In genomic region chr1:171801395-171801990, GRCh38 we compare ENCODE assay signal across 9 cellular contexts. TPM values are rescaled to one million over a fixed set of nuclear protein-coding genes. Genes with fewer than 3 reads are reported as not detected.
DNase-seq lines count a peak whose midpoint lies in the region; ATAC-seq and TF ChIP-seq lines count a peak whose summit lies in the region.
"Had no signal": no experiment of that assay in that cellular context is flagged by ENCODE, and none has a peak within 500 bp of the region (broad histone marks: within the 10 kb centered on the region; RNA-seq: fewer than 3 reads in every experiment).

No MANE protein-coding gene starts in this region.

- H3K27ac Mint-ChIP-seq in endodermal cell (peak overlapping the region; percentile 72), mesothelial cell of epicardium (no peak overlapping the region)

- 30 to 32% methylated on average over 2 to 3 of the region's 3 CpGs for WGBS in endodermal cell (ENCODE audit: insufficient coverage in 1 of 2, insufficient read length in 1 of 2), 2 experiments

- intact Hi-C loops in OCI-LY7 (cut with micrococcal nuclease; ENCODE audit: unreplicated experiment): loop anchor here (1.0 kb wide), 2 partner anchors 156 to 184 kb away; no protein-coding TSS in a partner anchor

- TF ChIP-seq CTCF in OCI-LY7 (conservative IDR thresholded peaks at IDR 0.05; ENCODE audit: low read length) (peak; percentile 85), endodermal cell (conservative IDR thresholded peaks at IDR 0.05) (peak; percentile 86), mesothelial cell of epicardium (IDR thresholded peaks at IDR 0.05; ENCODE audit: unreplicated experiment) (peak; percentile 64)

- H3K27me3 Mint-ChIP-seq in endodermal cell (ENCODE audit: insufficient read depth): no peaks in the 10 kb centered on the region
- H3K27me3 Mint-ChIP-seq in mesothelial cell of epicardium (ENCODE audit: low read depth): no peaks in the 10 kb centered on the region

- H3K27ac ChIP-seq in HUES48 (ENCODE audit: low read depth, low read length) (peak overlapping the region; percentile 12), OCI-LY7 (ENCODE audit: low read depth, low read length, poor library complexity, severe bottlenecking) (no peak overlapping the region), endodermal cell (ENCODE audit: low read depth, low read length) (no peak overlapping the region)

- no peaks in the 10 kb centered on the region for H3K9me2 ChIP-seq in OCI-LY7 (ENCODE audit: insufficient read depth, low read length)

- H3K4me1 ChIP-seq in HUES48 (ENCODE audit: control insufficient read depth, insufficient read depth, low read length): peaks cover 16% of the 10 kb centered on the region
- H3K4me1 ChIP-seq in OCI-LY7 (ENCODE audit: insufficient read depth, low read length, poor library complexity, severe bottlenecking): no peaks in the 10 kb centered on the region
- peaks cover 3% of the 10 kb centered on the region for H3K4me1 ChIP-seq in endodermal cell (ENCODE audit: control insufficient read depth, insufficient read depth, low read length)

- CTCF ChIA-PET in OCI-LY7 (lab: Charles Lee; ENCODE audit: unreplicated experiment): interaction anchor here (0.9 to 2.5 kb wide), 2 partner anchors 41 to 184 kb away, joined by 4 to 12 read pairs; no protein-coding TSS in a partner anchor

- H3K9me3 Mint-ChIP-seq in endodermal cell (no peaks in the 10 kb centered on the region), mesothelial cell of epicardium (no peaks in the 10 kb centered on the region)
- H3K9me3 Mint-ChIP-seq: naive thymus-derived CD8-positive, alpha-beta T cell had no signal

- H3K79me2 ChIP-seq in OCI-LY7 (ENCODE audit: insufficient read depth, low read depth, low read length): no peaks in the 10 kb centered on the region

- no peaks in the 10 kb centered on the region for H3K9me3 ChIP-seq in HUES48 (ENCODE audit: control insufficient read depth, insufficient read depth, low read length)
- no peaks in the 10 kb centered on the region for H3K9me3 ChIP-seq in OCI-LY7 (ENCODE audit: low read length)
- no peaks in the 10 kb centered on the region for H3K9me3 ChIP-seq in endodermal cell (ENCODE audit: control insufficient read depth, low read length)

- H3K4me3 Mint-ChIP-seq in endodermal cell (no peak overlapping the region), mesothelial cell of epicardium (no peak overlapping the region)
- H3K4me3 Mint-ChIP-seq: naive thymus-derived CD8-positive, alpha-beta T cell had no signal

- H3K4me1 Mint-ChIP-seq in endodermal cell (peaks cover 22% of the 10 kb centered on the region), mesothelial cell of epicardium (peaks cover 39% of the 10 kb centered on the region)

- no peak overlapping the region for H3K4me3 ChIP-seq in HUES48 (ENCODE audit: low read depth, low read length)
- no peak overlapping the region for H3K4me3 ChIP-seq in OCI-LY7 (ENCODE audit: low read depth, low read length, poor library complexity, severe bottlenecking)
- H3K4me3 ChIP-seq in endodermal cell (ENCODE audit: low read length): no peak overlapping the region

- H3K9ac ChIP-seq in HUES48 (ENCODE audit: low read depth, low read length) (no peak overlapping the region), endodermal cell (ENCODE audit: extremely low read depth, low read length, poor library complexity, severe bottlenecking) (no peak overlapping the region)

- no peak overlapping the region for H2AFZ ChIP-seq in OCI-LY7 (ENCODE audit: low read length)

- no peaks in the 10 kb centered on the region for H3K27me3 ChIP-seq in HUES48 (ENCODE audit: control insufficient read depth, insufficient read depth, low read length)
- H3K27me3 ChIP-seq in endodermal cell (ENCODE audit: control insufficient read depth, insufficient read depth, low read length, poor library complexity, severe bottlenecking): no peaks in the 10 kb centered on the region

- DNase-seq in DMS53 (lab: John Stamatoyannopoulos, UW) (peak; percentile 81), OCI-LY7 (ENCODE audit: low spot score) (peak; percentile 41), endodermal cell (peak; percentile 77), mesothelial cell of epicardium (ENCODE audit: low spot score in 2 of 2, unreplicated experiment in 2 of 2) (no peak), T1000 (lab: John Stamatoyannopoulos, UW) (no peak)
- DNase-seq in stimulated activated CD4-positive, alpha-beta T cell treated with anti-CD3 and anti-CD28 coated beads, Interleukin-4, amount 100 ng/mL, for 24 hours: no peak

- H3K36me3 ChIP-seq in HUES48 (ENCODE audit: control insufficient read depth, insufficient read depth, low read length) (peaks cover 17% of the 10 kb centered on the region), OCI-LY7 (ENCODE audit: insufficient read depth, low read length) (peaks cover 20% of the 10 kb centered on the region), endodermal cell (ENCODE audit: control insufficient read depth, insufficient read depth, low read length) (peaks cover 11% of the 10 kb centered on the region)

- POLR2A ChIA-PET in OCI-LY7 (lab: Charles Lee): interaction anchor here (1.1 to 2.1 kb wide), 2 partner anchors 40 to 65 kb away, joined by 3 to 7 read pairs; no protein-coding TSS in a partner anchor

- no peak for ATAC-seq in HG02973 (IDR thresholded peaks at IDR 0.05; ENCODE audit: unreplicated experiment)
- ATAC-seq: naive thymus-derived CD8-positive, alpha-beta T cell had no signal

- H3K36me3 Mint-ChIP-seq in endodermal cell (ENCODE audit: low read depth) (peaks cover 18% of the 10 kb centered on the region), mesothelial cell of epicardium (peaks cover 5% of the 10 kb centered on the region)

- no peak overlapping the region for H3K4me2 ChIP-seq in OCI-LY7 (ENCODE audit: low read length)

- BruUV-seq in OCI-LY7 (replicated peaks; lab: Mats Ljungman, UMichigan): no TSS peak

- H4K20me1 ChIP-seq in OCI-LY7 (ENCODE audit: insufficient read depth, low read length): no peaks in the 10 kb centered on the region

RNA-seq across cellular contexts. Expression of gene METTL13, which starts 20.0 kb away (rescaled TPM):
- 22.2 and 28.3 TPM in 2 replicates for total RNA-seq in OCI-LY7 (2014; rRNA removed; shearing (Covaris generic))
- total RNA-seq in OCI-LY7 (2022) (27.5 and 35.4 TPM in 2 replicates), endodermal cell (10 to 100 TPM; 32.1 to 38.5 TPM), mesothelial cell of epicardium (27.4 to 32.5 TPM (median 30.2 TPM) in 3 replicates)
- 22.0 TPM for polyA plus RNA-seq in endodermal cell (2013, experiment 1 of 2)
- 16.5 TPM for polyA plus RNA-seq in endodermal cell (2013, experiment 2 of 2)

RNA-seq across cellular contexts. Expression of gene DNM3, which starts 39.8 kb away (rescaled TPM):
- 0.47 and 0.80 TPM in 2 replicates for total RNA-seq in OCI-LY7 (2014; rRNA removed; shearing (Covaris generic))
- 0.30 and 0.61 TPM in 2 replicates for total RNA-seq in OCI-LY7 (2022)
- total RNA-seq in endodermal cell: 1 to 10 TPM in 1 of 2 donors, under 1 TPM in 1; 0.53 to 1.8 TPM
- polyA plus RNA-seq in endodermal cell (2013, experiment 1 of 2): 1.3 TPM
- polyA plus RNA-seq in endodermal cell (2013, experiment 2 of 2): 1.2 TPM
- 4.7 to 5.0 TPM (median 4.9 TPM) in 3 replicates for total RNA-seq in mesothelial cell of epicardium

RNA-seq across cellular contexts. Expression of gene VAMP4, which starts 59.6 kb away (rescaled TPM):
- 3.2 and 3.4 TPM in 2 replicates for total RNA-seq in OCI-LY7 (2014; rRNA removed; shearing (Covaris generic))
- total RNA-seq in OCI-LY7 (2022) (7.7 and 14.2 TPM in 2 replicates), endodermal cell (1 to 10 TPM; 6.2 to 6.9 TPM), mesothelial cell of epicardium (8.1 to 8.5 TPM (median 8.4 TPM) in 3 replicates)
- 11.6 TPM for polyA plus RNA-seq in endodermal cell (2013, experiment 1 of 2)
- 11.1 TPM for polyA plus RNA-seq in endodermal cell (2013, experiment 2 of 2)

Comparison
In these comparisons a context has a peak if more than half of its experiments do, and no peak if none do; other contexts are left out.
1. DNase-seq: peak in DMS53 (single experiment), OCI-LY7 (single experiment) and endodermal cell (single experiment); none in mesothelial cell of epicardium (0 of 2), T1000 (single experiment) and stimulated activated CD4-positive, alpha-beta T cell treated with anti-CD3 and anti-CD28 coated beads, Interleukin-4, amount 100 ng/mL, for 24 hours (single experiment).
2. Peak in every context shown above with its lines, with median percentiles within 50 percentile points of each other: CTCF ChIP-seq.